Comparison of ENCODE assay signal across 24 cellular contexts in genomic region chr1:153651771-153652170, GRCh38. TPM values are rescaled to one million over a fixed set of nuclear protein-coding genes. Genes with fewer than 3 reads are reported as not detected.
A peak's percentile ranks its signal among the peaks of the same experiment; 100 is the strongest.
DNase-seq lines count a peak whose midpoint lies in the region; ATAC-seq lines count a peak whose summit lies in the region.
"Had no signal": no experiment of that assay in that cellular context is flagged by ENCODE, and none has a peak within 500 bp of the region (broad histone marks: within the 10 kb centered on the region; RNA-seq: fewer than 3 reads in every experiment).

No MANE protein-coding gene starts in this region.

- H3K36me3 Mint-ChIP-seq in effector memory CD8-positive, alpha-beta T cell (ENCODE audit: insufficient read depth): peaks cover 10% of the 10 kb centered on the region
- H3K36me3 Mint-ChIP-seq: CD4-positive, CD25-positive, alpha-beta regulatory T cell had no signal

- H3K27ac ChIP-seq in neuronal stem cell (replicated peaks; ENCODE audit: low read length): no peak overlapping the region
- H3K27ac ChIP-seq: BLaER1 had no signal

- H3K23ac ChIP-seq in neuronal stem cell (ENCODE audit: low read depth, low read length, poor library complexity): no peak overlapping the region

- no peak overlapping the region for H4K91ac ChIP-seq in neuronal stem cell (ENCODE audit: low read depth, low read length, poor library complexity)

- H3K36me3 ChIP-seq in neuronal stem cell (replicated peaks in 1 of 2; ENCODE audit: control insufficient read depth in 2 of 2, insufficient read depth in 2 of 2, low read length in 2 of 2): peaks cover 0 to 8% of the 10 kb centered on the region in 2 donors

- H3K27ac Mint-ChIP-seq in effector memory CD8-positive, alpha-beta T cell: no peak overlapping the region
- H3K27ac Mint-ChIP-seq: CD4-positive, CD25-positive, alpha-beta regulatory T cell had no signal

- H2BK12ac ChIP-seq in neuronal stem cell (ENCODE audit: low read length): no peak overlapping the region

- H3K4me3 ChIP-seq in neuronal stem cell (ENCODE audit: low read length in 2 of 2): peak overlapping the region in 1 of 2 donors; percentile 33
- H3K4me3 ChIP-seq: BLaER1, MG63 had no signal

- H2AK5ac ChIP-seq in neuronal stem cell (ENCODE audit: low read depth, low read length): peak overlapping the region; percentile 68

- peaks cover 0 to 3% of the 10 kb centered on the region in 2 donors for H3K4me1 ChIP-seq in neuronal stem cell (ENCODE audit: control insufficient read depth in 2 of 2, insufficient read depth in 1 of 2, low read depth in 1 of 2, low read length in 2 of 2)

- H4K8ac ChIP-seq in neuronal stem cell (ENCODE audit: low read depth, low read length): no peak overlapping the region

- H2BK15ac ChIP-seq in neuronal stem cell (ENCODE audit: low read length): no peak overlapping the region

- H3K18ac ChIP-seq in neuronal stem cell (ENCODE audit: low read length): peak overlapping the region; percentile 8

- H3K4me3 Mint-ChIP-seq in effector memory CD8-positive, alpha-beta T cell: no peak overlapping the region
- H3K4me3 Mint-ChIP-seq: CD4-positive, CD25-positive, alpha-beta regulatory T cell had no signal

- no peak overlapping the region for H2BK120ac ChIP-seq in neuronal stem cell (ENCODE audit: low read depth, low read length)

- no peaks in the 10 kb centered on the region for H3K27me3 Mint-ChIP-seq in effector memory CD8-positive, alpha-beta T cell
- H3K27me3 Mint-ChIP-seq: CD4-positive, CD25-positive, alpha-beta regulatory T cell had no signal

- DNase-seq in NCI-H2196 (lab: John Stamatoyannopoulos, UW; ENCODE audit: unreplicated experiment) (peak; percentile 23), NCI-H2196 treated with DMSO at 0.1 percent for 48 hours (lab: John Stamatoyannopoulos, UW; ENCODE audit: unreplicated experiment) (no peak), NCI-H69 (lab: John Stamatoyannopoulos, UW) (peak; percentile 30), SHP77 (lab: John Stamatoyannopoulos, UW) (peak; percentile 70 to 82), neuronal stem cell (ENCODE audit: low spot score) (no peak), NCI-H446 (lab: John Stamatoyannopoulos, UW) (no peak)
- DNase-seq in effector memory CD8-positive, alpha-beta T cell: no peak
- DNase-seq: CD4-positive, CD25-positive, alpha-beta regulatory T cell; DMS79 treated with DMSO at 0.1 percent for 48 hours; GF-D8; HCEC 1CT; IMR-90; KG1; MG63; NCI-H1417; NCI-H187; NCI-H2081 treated with DMSO at 0.1 percent for 48 hours; NCI-H2171; NCI-H524 treated with DMSO at 0.1 percent for 48 hours; NCI-H82; SK-N-SH; SW 1271 had no signal

- H3K9me3 ChIP-seq in neuronal stem cell (replicated peaks in 1 of 2; ENCODE audit: control insufficient read depth in 2 of 2, insufficient read depth in 1 of 2, low read depth in 1 of 2, low read length in 2 of 2): no peaks in the 10 kb centered on the region
- H3K9me3 ChIP-seq: BLaER1, MG63, SK-N-SH had no signal

- no peak for ATAC-seq in effector memory CD8-positive, alpha-beta T cell (replicated peaks)
- ATAC-seq: Panc1 had no signal

- H3K4ac ChIP-seq in neuronal stem cell (ENCODE audit: low read length): no peak overlapping the region

- no CpG with 5 or more reads among the region's 1 CpG for WGBS in neuronal stem cell (ENCODE audit: extremely low coverage in 2 of 2, insufficient read length in 2 of 2, insufficient replicate concordance in 1 of 2), 2 donors

- no peak overlapping the region for H3K14ac ChIP-seq in neuronal stem cell (ENCODE audit: low read length)

- H2AFZ ChIP-seq in neuronal stem cell (ENCODE audit: low read length): no peak overlapping the region

- no peak overlapping the region for H3K4me2 ChIP-seq in neuronal stem cell (ENCODE audit: insufficient read depth, low read length, poor library complexity, severe bottlenecking)
- H3K4me2 ChIP-seq: BLaER1, SK-N-SH had no signal

- H3K9me3 Mint-ChIP-seq in effector memory CD8-positive, alpha-beta T cell: no peaks in the 10 kb centered on the region
- H3K9me3 Mint-ChIP-seq: CD4-positive, CD25-positive, alpha-beta regulatory T cell had no signal

- peaks cover 16 to 18% of the 10 kb centered on the region in 2 donors for H3K4me1 Mint-ChIP-seq in effector memory CD8-positive, alpha-beta T cell (ENCODE audit: low read depth in 2 of 2)

- H3K79me1 ChIP-seq in neuronal stem cell (ENCODE audit: low read depth, low read length): no peaks in the 10 kb centered on the region

- no peaks in the 10 kb centered on the region for H3K27me3 ChIP-seq in neuronal stem cell (ENCODE audit: control insufficient read depth in 3 of 3, insufficient read depth in 3 of 3, low read depth in 1 of 3, low read length in 3 of 3)
- H3K27me3 ChIP-seq: BLaER1, MG63 had no signal

- no peak overlapping the region for H2BK5ac ChIP-seq in neuronal stem cell (ENCODE audit: low read length)

- H3K9ac ChIP-seq in neuronal stem cell (ENCODE audit: low read depth, low read length, poor library complexity): peak overlapping the region; percentile 12
- H3K9ac ChIP-seq: BLaER1, SK-N-SH had no signal

RNA-seq across cellular contexts. Expression of gene SNAPIN, which starts 6.7 kb away (rescaled TPM):
- 50.9 TPM for polyA plus RNA-seq in neuronal stem cell (2013, experiment 1 of 2)
- polyA plus RNA-seq in neuronal stem cell (2013, experiment 2 of 2): 51.1 TPM

RNA-seq across cellular contexts. Expression of gene CHTOP, which starts 17.9 kb away (rescaled TPM):
- polyA plus RNA-seq in neuronal stem cell (2013, experiment 1 of 2): 77.4 TPM
- polyA plus RNA-seq in neuronal stem cell (2013, experiment 2 of 2): 76.9 TPM

RNA-seq across cellular contexts. Expression of gene ILF2, which starts 19.0 kb away (rescaled TPM):
- polyA plus RNA-seq in neuronal stem cell (2013, experiment 1 of 2): 342 TPM
- 328 TPM for polyA plus RNA-seq in neuronal stem cell (2013, experiment 2 of 2)

RNA-seq across cellular contexts. Expression of gene S100A1, which starts 23.5 kb away (rescaled TPM):
- polyA plus RNA-seq in neuronal stem cell (2013, experiment 1 of 2): 0.22 TPM
- 0.12 TPM for polyA plus RNA-seq in neuronal stem cell (2013, experiment 2 of 2)
- polyA plus RNA-seq: CD4-positive, CD25-positive, alpha-beta regulatory T cell had no signal

RNA-seq across cellular contexts. Expression of gene S100A13, which starts 24.5 kb away (rescaled TPM):
- 110 TPM for polyA plus RNA-seq in neuronal stem cell (2013, experiment 1 of 2)
- 107 TPM for polyA plus RNA-seq in neuronal stem cell (2013, experiment 2 of 2)

Comparison
In these comparisons a context has a peak if more than half of its experiments do, and no peak if none do; other contexts are left out.
1. DNase-seq: peak in NCI-H2196 (single experiment), NCI-H69 (single experiment) and SHP77 (2 of 2); none in NCI-H2196 treated with DMSO at 0.1 percent for 48 hours (single experiment), neuronal stem cell (single experiment), NCI-H446 (0 of 2) and effector memory CD8-positive, alpha-beta T cell (0 of 3).